ENCODE assay signal across 23 cellular contexts in genomic region chr7:125386211-125386610, GRCh38.
DNase-seq lines count a peak whose midpoint lies in the region; ATAC-seq, FAIRE-seq and TF ChIP-seq lines count a peak whose summit lies in the region.
"Had no signal": no experiment of that assay in that cellular context is flagged by ENCODE, and none has a peak within 500 bp of the region (broad histone marks: within the 10 kb centered on the region; RNA-seq: fewer than 3 reads in every experiment).

No MANE protein-coding gene starts in this region.

- H3K9me3 Mint-ChIP-seq in GM23338 (peaks cover 5% of the 10 kb centered on the region; the same call in 2 of the 3 replicates), MCF 10A (ENCODE audit: unreplicated experiment) (peaks cover 16% of the 10 kb centered on the region)

- H3K4me3 Mint-ChIP-seq in GM23338, result no peak overlapping the region
- no peak overlapping the region for H3K4me3 Mint-ChIP-seq in MCF 10A (ENCODE audit: unreplicated experiment)
- H3K4me3 Mint-ChIP-seq: B cell; CD4-positive, alpha-beta T cell; CD8-positive, alpha-beta T cell had no signal

- no peaks in the 10 kb centered on the region for H4K20me1 ChIP-seq in GM23338 (replicated peaks; ENCODE audit: insufficient read depth)
- H4K20me1 ChIP-seq: BLaER1 treated with 17β-estradiol and CSF1 and Interleukin-3, amounts not matched to agents 10 nM and 100 nM had no signal

- H2AFZ ChIP-seq in GM23338, result peak overlapping the region; percentile 11; the same call in 1 of the 2 replicates

- no peak overlapping the region for H4K5ac ChIP-seq in mesendoderm (ENCODE audit: low read length)

- H3K36me3 Mint-ChIP-seq in GM23338 (ENCODE audit: low read depth), result no peaks in the 10 kb centered on the region
- no peaks in the 10 kb centered on the region for H3K36me3 Mint-ChIP-seq in MCF 10A (ENCODE audit: insufficient read depth, unreplicated experiment)
- H3K36me3 Mint-ChIP-seq: CD8-positive, alpha-beta T cell had no signal

- no peaks in the 10 kb centered on the region for H3K9me2 ChIP-seq in GM23338 (ENCODE audit: insufficient read depth)

- no peak overlapping the region for H2BK5ac ChIP-seq in mesendoderm (ENCODE audit: low read length)

- no peak overlapping the region for H3K4me3 ChIP-seq in GM23338
- H3K4me3 ChIP-seq in bronchial epithelial cell (ENCODE audit: low read depth, low read length), result no peak overlapping the region
- no peak overlapping the region for H3K4me3 ChIP-seq in mesendoderm (ENCODE audit: low read length)
- H3K4me3 ChIP-seq: A549; BLaER1 treated with 17β-estradiol and CSF1 and Interleukin-3, amounts not matched to agents 10 nM and 100 nM had no signal

- FAIRE-seq in bronchial epithelial cell (lab: Jason Lieb, UNC) (peak; percentile 13), RCC 7860 (lab: Jason Lieb, UNC) (no peak)
- FAIRE-seq: A549, D721Med, G401.6, GM12891 had no signal

- H3K79me2 ChIP-seq in GM23338 (replicated peaks; ENCODE audit: insufficient read depth), result no peaks in the 10 kb centered on the region
- no peaks in the 10 kb centered on the region for H3K79me2 ChIP-seq in mesendoderm (ENCODE audit: control insufficient read depth, insufficient read depth, low read length)

- no peak overlapping the region for H3K9ac ChIP-seq in mesendoderm (ENCODE audit: low read length)
- H3K9ac ChIP-seq: BLaER1 treated with 17β-estradiol and CSF1 and Interleukin-3, amounts not matched to agents 10 nM and 100 nM had no signal

- CTCF ChIA-PET in MCF 10A (lab: Yijun Ruan, JAX), result interaction anchor here (0.5 kb wide), 1 partner anchor 107 kb away, joined by 3 read pairs; no protein-coding TSS in a partner anchor

- POLR2A ChIA-PET in MCF 10A (lab: Yijun Ruan, JAX), result no interaction called here

- H3K27me3 Mint-ChIP-seq in GM23338 (ENCODE audit: insufficient read depth, low read depth, poor library complexity) (no peaks in the 10 kb centered on the region), MCF 10A (ENCODE audit: insufficient read depth, unreplicated experiment) (no peaks in the 10 kb centered on the region)
- H3K27me3 Mint-ChIP-seq: B cell; CD4-positive, alpha-beta T cell had no signal

- no peak overlapping the region for H3K4ac ChIP-seq in mesendoderm (ENCODE audit: low read depth, low read length)

- no peak overlapping the region for H3K4me2 ChIP-seq in GM23338
- H3K4me2 ChIP-seq in mesendoderm (ENCODE audit: low read length), result no peak overlapping the region
- H3K4me2 ChIP-seq: A549; BLaER1 treated with 17β-estradiol and CSF1 and Interleukin-3, amounts not matched to agents 10 nM and 100 nM had no signal

- H2BK15ac ChIP-seq in mesendoderm (replicated peaks; ENCODE audit: low read depth), result no peak overlapping the region

- no peak overlapping the region for H3K18ac ChIP-seq in mesendoderm (ENCODE audit: low read length)

- no TSS peak for BruUV-seq in MCF 10A (replicated peaks; lab: Mats Ljungman, UMichigan)

- no peak overlapping the region for H4K8ac ChIP-seq in mesendoderm (ENCODE audit: low read depth, low read length)

- no peak overlapping the region for H3K56ac ChIP-seq in mesendoderm (ENCODE audit: low read length)

- intact Hi-C loops in MCF 10A (cut with micrococcal nuclease), result no loop called here

- H3K4me1 Mint-ChIP-seq in GM23338, result no peaks in the 10 kb centered on the region
- no peaks in the 10 kb centered on the region for H3K4me1 Mint-ChIP-seq in MCF 10A (ENCODE audit: insufficient read depth, unreplicated experiment)
- H3K4me1 Mint-ChIP-seq: B cell had no signal

- H3K23ac ChIP-seq in mesendoderm (ENCODE audit: low read length), result no peak overlapping the region

- ATAC-seq in GM23338, result no peak
- ATAC-seq: A549; CD8-positive, alpha-beta T cell had no signal

- no peak for DNase-seq in GM23338 (ENCODE audit: low spot score)
- peak; percentile 95 for DNase-seq in NCI-H2171 treated with DMSO at 0.1 percent for 48 hours (lab: John Stamatoyannopoulos, UW)
- DNase-seq in bronchial epithelial cell (ENCODE audit: low read depth), result no peak
- DNase-seq in mesendoderm, result peak; percentile 53
- DNase-seq in MCF 10A (ENCODE audit: unreplicated experiment), result no peak
- DNase-seq in SKM-1 (lab: John Stamatoyannopoulos, UW; ENCODE audit: unreplicated experiment), result no peak
- DNase-seq in RCC 7860 (ENCODE audit: low spot score), result no peak
- no peak for DNase-seq in NCI-H2081 treated with DMSO at 0.1 percent for 48 hours (lab: John Stamatoyannopoulos, UW)
- DNase-seq: AML-193; Caco-2; Calu3; CD4-positive, alpha-beta T cell; CD8-positive, alpha-beta T cell; DMS79 treated with DMSO at 0.1 percent for 48 hours; GF-D8 had no signal

- no peak overlapping the region for H3K27ac ChIP-seq in GM23338 (ENCODE audit: low read depth)
- no peak overlapping the region for H3K27ac ChIP-seq in mesendoderm (ENCODE audit: low read depth, low read length)
- H3K27ac ChIP-seq: 22Rv1; A549; BLaER1 treated with 17β-estradiol and CSF1 and Interleukin-3, amounts not matched to agents 10 nM and 100 nM; C4-2B had no signal

- H3K4me1 ChIP-seq in GM23338 (ENCODE audit: insufficient read depth) (no peaks in the 10 kb centered on the region), mesendoderm (ENCODE audit: control insufficient read depth, low read depth, low read length) (no peaks in the 10 kb centered on the region)
- H3K4me1 ChIP-seq: A549; BLaER1 treated with 17β-estradiol and CSF1 and Interleukin-3, amounts not matched to agents 10 nM and 100 nM; Caco-2 had no signal

- H2BK120ac ChIP-seq in mesendoderm (ENCODE audit: low read depth, low read length), result no peak overlapping the region

- H2AK5ac ChIP-seq in mesendoderm (ENCODE audit: low read length), result no peak overlapping the region

- TF ChIP-seq CTCF in GM23338 (conservative IDR thresholded peaks at IDR 0.05; ENCODE audit: low read depth in 2 of 2), result no peak
- no peak for TF ChIP-seq CTCF in bronchial epithelial cell (IDR thresholded peaks at IDR 0.05; ENCODE audit: insufficient read depth, low read length, severe bottlenecking)
- no peak for TF ChIP-seq CTCF in MCF 10A (IDR thresholded peaks at IDR 0.05; ENCODE audit: unreplicated experiment)

- H3K27me3 ChIP-seq in GM23338 (ENCODE audit: insufficient read depth) (no peaks in the 10 kb centered on the region), bronchial epithelial cell (ENCODE audit: control insufficient read depth, insufficient read depth, low read length) (no peaks in the 10 kb centered on the region), mesendoderm (ENCODE audit: insufficient read depth, low read length, poor library complexity) (no peaks in the 10 kb centered on the region)
- H3K27me3 ChIP-seq: BLaER1 treated with 17β-estradiol and CSF1 and Interleukin-3, amounts not matched to agents 10 nM and 100 nM had no signal

- no peak overlapping the region for H3K27ac Mint-ChIP-seq in GM23338
- no peak overlapping the region for H3K27ac Mint-ChIP-seq in MCF 10A (ENCODE audit: low read depth, unreplicated experiment)
- H3K27ac Mint-ChIP-seq: B cell; CD4-positive, alpha-beta T cell; CD8-positive, alpha-beta T cell had no signal

- H3K79me1 ChIP-seq in mesendoderm (ENCODE audit: low read length), result no peaks in the 10 kb centered on the region

- H3K36me3 ChIP-seq in GM23338 (ENCODE audit: insufficient read depth), result no peaks in the 10 kb centered on the region
- H3K36me3 ChIP-seq in bronchial epithelial cell (ENCODE audit: control insufficient read depth, insufficient read depth, low read length), result no peaks in the 10 kb centered on the region
- H3K36me3 ChIP-seq in mesendoderm (ENCODE audit: control insufficient read depth, insufficient read depth, low read length), result no peaks in the 10 kb centered on the region
- H3K36me3 ChIP-seq: BLaER1 treated with 17β-estradiol and CSF1 and Interleukin-3, amounts not matched to agents 10 nM and 100 nM had no signal

- H3F3A ChIP-seq in GM23338 (replicated peaks; ENCODE audit: low read depth), result no peaks in the 10 kb centered on the region

- no CpG with 5 or more reads among the region's 3 CpGs for WGBS in mesendoderm (ENCODE audit: extremely low coverage, insufficient coverage, low lambda C conversion rate)

TF ChIP-seq in GM23338, 12 proteins besides CTCF, POLR2A, EP300 and RAD21 (continues in another document):
- TF ChIP-seq EZH2 (IDR thresholded peaks at IDR 0.05; ENCODE audit: low read depth, unreplicated experiment) (no peak), REST (IDR thresholded peaks at IDR 0.05; ENCODE audit: unreplicated experiment) (no peak), NANOG (IDR thresholded peaks at IDR 0.05; ENCODE audit: borderline replicate concordance) (no peak), ZNF331 (CRISPR knock-in tag; IDR thresholded peaks at IDR 0.05; ENCODE audit: low read depth) (no peak)

Comparison
In these comparisons a context has a peak if more than half of its experiments do, and no peak if none do; other contexts are left out.
1. DNase-seq: peak in NCI-H2171 treated with DMSO at 0.1 percent for 48 hours (single experiment) and mesendoderm (single experiment); none in GM23338 (single experiment), bronchial epithelial cell (single experiment), MCF 10A (single experiment), SKM-1 (single experiment), RCC 7860 (single experiment) and NCI-H2081 treated with DMSO at 0.1 percent for 48 hours (single experiment).